Comparison of ENCODE assay signal across 30 cellular contexts in genomic region chr10:129662386-129662785, GRCh38.
DNase-seq lines count a peak whose midpoint lies in the region; ATAC-seq and TF ChIP-seq lines count a peak whose summit lies in the region.
"Had no signal": no experiment of that assay in that cellular context is flagged by ENCODE, and none has a peak within 500 bp of the region (broad histone marks: within the 10 kb centered on the region; RNA-seq: fewer than 3 reads in every experiment).

No MANE protein-coding gene starts in this region.

- no peak for TF ChIP-seq CTCF in MCF 10A (IDR thresholded peaks at IDR 0.05; ENCODE audit: unreplicated experiment)
- no peak for TF ChIP-seq CTCF in breast epithelium (IDR thresholded peaks at IDR 0.05)
- peak; percentile 70 for TF ChIP-seq CTCF in endodermal cell (conservative IDR thresholded peaks at IDR 0.05)
- no peak for TF ChIP-seq CTCF in vagina (IDR thresholded peaks at IDR 0.05)

- H3K27me3 ChIP-seq in breast epithelium (no peaks in the 10 kb centered on the region), endodermal cell (ENCODE audit: control insufficient read depth, insufficient read depth, low read length, poor library complexity, severe bottlenecking) (no peaks in the 10 kb centered on the region), vagina (no peaks in the 10 kb centered on the region)
- H3K27me3 ChIP-seq: dorsolateral prefrontal cortex, neutrophil, sigmoid colon had no signal

- WGBS in endodermal cell (ENCODE audit: insufficient coverage in 1 of 2, insufficient read length in 1 of 2), 2 experiments: 90 to 92% methylated on average over 4 to 5 of the region's 5 CpGs

- H3K4me3 ChIP-seq in breast epithelium: no peak overlapping the region
- H3K4me3 ChIP-seq in endodermal cell (ENCODE audit: low read length): no peak overlapping the region
- H3K4me3 ChIP-seq in vagina: no peak overlapping the region
- H3K4me3 ChIP-seq: dorsolateral prefrontal cortex, HAP-1, prostate gland, sigmoid colon, thoracic aorta had no signal

- H3K4me1 ChIP-seq in breast epithelium (no peaks in the 10 kb centered on the region), endodermal cell (ENCODE audit: control insufficient read depth, insufficient read depth, low read length) (peaks cover 5% of the 10 kb centered on the region), vagina (peaks cover 11% of the 10 kb centered on the region)
- H3K4me1 ChIP-seq: HAP-1, prostate gland, sigmoid colon had no signal

- no peak for ATAC-seq in GM18519 (IDR thresholded peaks at IDR 0.05; ENCODE audit: low FRiP score, unreplicated experiment)
- no peak for ATAC-seq in GM21423 (IDR thresholded peaks at IDR 0.05; ENCODE audit: unreplicated experiment)
- ATAC-seq: activated naive CD8-positive, alpha-beta T cell treated with anti-CD3 and anti-CD28 coated beads, Interleukin-2, amount 50 U/mL, for 24 hours; CD8-positive, alpha-beta T cell; left colon had no signal

- no peak overlapping the region for H3K9ac ChIP-seq in endodermal cell (ENCODE audit: extremely low read depth, low read length, poor library complexity, severe bottlenecking)
- H3K9ac ChIP-seq: SK-N-SH had no signal

- BruUV-seq in MCF 10A (replicated peaks; lab: Mats Ljungman, UMichigan): no TSS peak

- H3K36me3 ChIP-seq in breast epithelium (no peaks in the 10 kb centered on the region), endodermal cell (ENCODE audit: control insufficient read depth, insufficient read depth, low read length) (no peaks in the 10 kb centered on the region), vagina (no peaks in the 10 kb centered on the region)
- H3K36me3 ChIP-seq: HAP-1, neutrophil, prostate gland, sigmoid colon, thoracic aorta had no signal

- H3K9me3 Mint-ChIP-seq in MCF 10A (ENCODE audit: unreplicated experiment): peaks cover 24% of the 10 kb centered on the region
- peaks cover 19% of the 10 kb centered on the region for H3K9me3 Mint-ChIP-seq in endodermal cell

- H3K4me3 Mint-ChIP-seq in MCF 10A (ENCODE audit: unreplicated experiment) (no peak overlapping the region), endodermal cell (no peak overlapping the region)
- H3K4me3 Mint-ChIP-seq: activated naive CD8-positive, alpha-beta T cell treated with anti-CD3 and anti-CD28 coated beads, Interleukin-2, amount 50 U/mL, for 24 hours; activated T-cell treated with anti-CD3 and anti-CD28 coated beads, Interleukin-2, amount 50 U/mL, for 24 hours; CD8-positive, alpha-beta T cell had no signal

- intact Hi-C loops in MCF 10A (cut with micrococcal nuclease) (no loop called here), breast epithelium (cut with DNase I; ENCODE audit: low total_unique reads) (no loop called here), vagina (cut with DNase I) (no loop called here)

- POLR2A ChIA-PET in MCF 10A (lab: Yijun Ruan, JAX): no interaction called here

- TF ChIP-seq POLR2A in breast epithelium (IDR thresholded peaks at IDR 0.05): no peak
- no peak for TF ChIP-seq POLR2A in vagina (IDR thresholded peaks at IDR 0.05)

- CTCF ChIA-PET in MCF 10A (lab: Yijun Ruan, JAX): interaction anchor here (0.7 kb wide), 1 partner anchor 10 kb away, joined by 4 read pairs; no protein-coding TSS in a partner anchor

- H3K27ac Mint-ChIP-seq in MCF 10A (ENCODE audit: low read depth, unreplicated experiment) (peak overlapping the region; percentile 52), endodermal cell (no peak overlapping the region)
- H3K27ac Mint-ChIP-seq: activated naive CD8-positive, alpha-beta T cell treated with anti-CD3 and anti-CD28 coated beads, Interleukin-2, amount 50 U/mL, for 24 hours; activated T-cell treated with anti-CD3 and anti-CD28 coated beads, Interleukin-2, amount 50 U/mL, for 24 hours; CD8-positive, alpha-beta T cell had no signal

- H3K27ac ChIP-seq in breast epithelium (no peak overlapping the region), endodermal cell (ENCODE audit: low read depth, low read length) (no peak overlapping the region), caudate nucleus (ENCODE audit: low read depth, low read length) (no peak overlapping the region), vagina (no peak overlapping the region)
- H3K27ac ChIP-seq: dorsolateral prefrontal cortex, neutrophil, prostate gland, sigmoid colon, thoracic aorta had no signal

- peaks cover 6% of the 10 kb centered on the region for H3K4me1 Mint-ChIP-seq in MCF 10A (ENCODE audit: insufficient read depth, unreplicated experiment)
- peaks cover 24% of the 10 kb centered on the region for H3K4me1 Mint-ChIP-seq in endodermal cell
- H3K4me1 Mint-ChIP-seq: activated naive CD8-positive, alpha-beta T cell treated with anti-CD3 and anti-CD28 coated beads, Interleukin-2, amount 50 U/mL, for 24 hours had no signal

- H3K9me3 ChIP-seq in breast epithelium (peaks cover 0 to 9% of the 10 kb centered on the region in 2 donors), endodermal cell (ENCODE audit: control insufficient read depth, low read length) (peaks cover 9% of the 10 kb centered on the region), vagina (no peaks in the 10 kb centered on the region)
- H3K9me3 ChIP-seq: HAP-1, neutrophil, prostate gland, sigmoid colon, SK-N-SH, thoracic aorta had no signal

- no peak for DNase-seq in MCF 10A (ENCODE audit: unreplicated experiment)
- no peak for DNase-seq in breast epithelium (ENCODE audit: low spot score in 2 of 2)
- peak; percentile 65 for DNase-seq in endodermal cell
- DNase-seq in islet precursor cell: peak; percentile 46
- DNase-seq in caudate nucleus (lab: John Stamatoyannopoulos, UW): no peak
- no peak for DNase-seq in vagina (ENCODE audit: extremely low spot score in 2 of 2)
- DNase-seq: 8988T; activated CD4-positive, alpha-beta T cell treated with anti-CD3 and anti-CD28 coated beads for 48 hours; activated naive CD8-positive, alpha-beta T cell treated with anti-CD3 and anti-CD28 coated beads, Interleukin-2, amount 50 U/mL, for 24 hours; activated T-cell treated with anti-CD3 and anti-CD28 coated beads, Interleukin-2, amount 50 U/mL, for 24 hours; CD8-positive, alpha-beta T cell; dorsolateral prefrontal cortex; KBM-7; left colon; NCI-H1417 treated with DMSO at 0.1 percent for 48 hours; NCI-H2081 treated with DMSO at 0.1 percent for 48 hours; NCI-H345; NCI-H748 treated with DMSO at 0.1 percent for 48 hours; RPMI8226; sigmoid colon; SK-N-SH; stimulated activated CD4-positive, alpha-beta T cell treated with anti-CD3 and anti-CD28 coated beads, Interleukin-15, amount 100 ng/mL, for 24 hours; stimulated activated naive CD4-positive, alpha-beta T cell treated with Interleukin-2 at 50 U/mL for 16 hours; T-helper 2 cell had no signal

- H3K27me3 Mint-ChIP-seq in MCF 10A (ENCODE audit: insufficient read depth, unreplicated experiment) (no peaks in the 10 kb centered on the region), endodermal cell (ENCODE audit: insufficient read depth) (no peaks in the 10 kb centered on the region)
- H3K27me3 Mint-ChIP-seq: activated naive CD8-positive, alpha-beta T cell treated with anti-CD3 and anti-CD28 coated beads, Interleukin-2, amount 50 U/mL, for 24 hours; activated T-cell treated with anti-CD3 and anti-CD28 coated beads, Interleukin-2, amount 50 U/mL, for 24 hours had no signal

- H3K36me3 Mint-ChIP-seq in MCF 10A (ENCODE audit: insufficient read depth, unreplicated experiment) (no peaks in the 10 kb centered on the region), endodermal cell (ENCODE audit: low read depth) (peaks cover 22% of the 10 kb centered on the region)

Comparison
In these comparisons a context has a peak if more than half of its experiments do, and no peak if none do; other contexts are left out.
1. DNase-seq: peak in endodermal cell (single experiment) and islet precursor cell (single experiment); none in MCF 10A (single experiment), breast epithelium (0 of 2), caudate nucleus (0 of 61) and vagina (0 of 2).